ENCODE assay signal across 21 cellular contexts in genomic region chr15:60907233-60907947, GRCh38.
"Had no signal": no experiment of that assay in that cellular context is flagged by ENCODE, and none has a peak within 500 bp of the region (broad histone marks: within the 10 kb centered on the region; RNA-seq: fewer than 3 reads in every experiment).

No MANE protein-coding gene starts in this region.

- ATAC-seq: foreskin keratinocyte; left colon; natural killer cell treated with Interleukin-12 subunit alpha and Interleukin-12 subunit beta and Interleukin-15 and Interleukin-18, amount 100 ng/mL, for 72 hours had no signal

- H3K4me3 ChIP-seq: colonic mucosa, neural progenitor cell, ovary, right atrium auricular region, sigmoid colon, skin epidermis, stomach, thoracic aorta, transverse colon had no signal

- H3K27ac Mint-ChIP-seq: endodermal cell; natural killer cell treated with Interleukin-12 subunit alpha and Interleukin-12 subunit beta and Interleukin-15 and Interleukin-18, amount 100 ng/mL, for 72 hours; neural progenitor cell had no signal

- H2AFZ ChIP-seq: neural progenitor cell had no signal

- H3K4me3 Mint-ChIP-seq: endodermal cell; natural killer cell treated with Interleukin-12 subunit alpha and Interleukin-12 subunit beta and Interleukin-15 and Interleukin-18, amount 100 ng/mL, for 72 hours; neural progenitor cell had no signal

- H3K4me2 ChIP-seq: neural progenitor cell had no signal

- H3K4me1 ChIP-seq: colonic mucosa, foreskin keratinocyte, neural progenitor cell, right atrium auricular region, stomach, transverse colon had no signal

- H3K27me3 ChIP-seq: colonic mucosa, neural progenitor cell, ovary, right atrium auricular region, sigmoid colon, stomach, transverse colon had no signal

- DNase-seq: colonic mucosa; effector CD4-positive, alpha-beta T cell; endodermal cell; erythroblast; foreskin keratinocyte; left colon; mammary epithelial cell; nucleus accumbens; ovary; sigmoid colon; stimulated activated CD4-positive, alpha-beta T cell treated with anti-CD3 and anti-CD28 coated beads, Interleukin-2, amount 100 ng/mL, for 24 hours; stimulated activated CD4-positive, alpha-beta T cell treated with anti-CD3 and anti-CD28 coated beads, Interleukin-4, amount 100 ng/mL, for 4 hours; stimulated activated naive CD4-positive, alpha-beta T cell; stomach; substantia nigra; transverse colon had no signal

- H3K36me3 Mint-ChIP-seq: natural killer cell treated with Interleukin-12 subunit alpha and Interleukin-12 subunit beta and Interleukin-15 and Interleukin-18, amount 100 ng/mL, for 72 hours; neural progenitor cell had no signal

- H3K9ac ChIP-seq: neural progenitor cell had no signal

- H3K36me3 ChIP-seq: colonic mucosa, neural progenitor cell, ovary, right atrium auricular region, sigmoid colon, stomach, thoracic aorta, transverse colon had no signal

- H3K27ac ChIP-seq: colonic mucosa, foreskin keratinocyte, neural progenitor cell, ovary, right atrium auricular region, sigmoid colon, skin epidermis, stomach, thoracic aorta, transverse colon had no signal

- H3K9me3 ChIP-seq: colonic mucosa, ovary, right atrium auricular region, sigmoid colon, stomach, thoracic aorta, transverse colon had no signal
